8 cellular contexts compared by ENCODE assay signal in genomic region chr11:94973099-94973968, GRCh38. TPM values are rescaled to one million over a fixed set of nuclear protein-coding genes. Genes with fewer than 3 reads are reported as not detected.
DNase-seq lines count a peak whose midpoint lies in the region; ATAC-seq and TF ChIP-seq lines count a peak whose summit lies in the region.

CWC15 (minus strand) TSS chr11:94973556; CDS start chr11:94972185, 1,371 bp downstream.
KDM4D (plus strand) TSS chr11:94973709; CDS start chr11:94997373, 23,664 bp downstream.

- H3K79me2 ChIP-seq in H9 (ENCODE audit: insufficient read depth, low read length) = peaks cover 4% of the 10 kb centered on the region; the same call in 1 of the 2 replicates

- peaks cover 2% of the 10 kb centered on the region for H3K23me2 ChIP-seq in H9 (ENCODE audit: insufficient read length, low read depth, low read length, poor library complexity, severe bottlenecking)

- H3K9ac ChIP-seq in ES-I3 (ENCODE audit: low read depth, low read length) (peak within 1 kb of the TSS; percentile 95), H9 (ENCODE audit: extremely low read depth, insufficient read length, low read length) (peak within 1 kb of the TSS; percentile 96)

- H3K23ac ChIP-seq in H9 (ENCODE audit: insufficient read length, low read depth, low read length) = no peak within 1 kb of the TSS

- peak; percentile 100 for ATAC-seq in stimulated activated naive CD8-positive, alpha-beta T cell treated with anti-CD3 and anti-CD28 coated beads, Interleukin-15, Interleukin-2, amounts not matched to agents 100 U/mL and 50 U/mL, for 24 hours

- no peak for TF ChIP-seq CTCF in H9 (conservative IDR thresholded peaks at IDR 0.05)
- TF ChIP-seq CTCF in nephron (IDR thresholded peaks at IDR 0.05; ENCODE audit: unreplicated experiment in 3 of 3) = no peak

- no peak within 1 kb of the TSS for H4K91ac ChIP-seq in H9 (ENCODE audit: insufficient read length, low read depth, low read length)

- H3K79me1 ChIP-seq in H9 (ENCODE audit: insufficient read depth, low read depth, low read length, poor library complexity, severe bottlenecking) = no peaks in the 10 kb centered on the region

- no peaks in the 10 kb centered on the region for H4K20me1 ChIP-seq in H9 (ENCODE audit: control insufficient read depth, insufficient read depth, insufficient read length)

- peak within 1 kb of the TSS; percentile 70 for H3K4me2 ChIP-seq in H9 (ENCODE audit: insufficient read depth, insufficient read length, low read length)

- no peak within 1 kb of the TSS for H2BK12ac ChIP-seq in H9 (ENCODE audit: insufficient read length, low read depth, low read length)

- H2AFZ ChIP-seq in H9 (ENCODE audit: low read length) = peak within 1 kb of the TSS; percentile 93

- H3K9me3 ChIP-seq in ES-I3 (ENCODE audit: control insufficient read depth, insufficient read depth, low read length) (no peaks in the 10 kb centered on the region), H9 (ENCODE audit: control insufficient read depth, low read depth, low read length) (no peaks in the 10 kb centered on the region)

- H3K27me3 Mint-ChIP-seq in H9 (ENCODE audit: low read depth) = no peaks in the 10 kb centered on the region
- no peaks in the 10 kb centered on the region for H3K27me3 Mint-ChIP-seq in nephron (ENCODE audit: low read depth)

- H3K36me3 Mint-ChIP-seq in H9 (ENCODE audit: insufficient read depth in 1 of 3, low read depth in 3 of 3) = peaks cover 10 to 35% (median 32%) of the 10 kb centered on the region in 3 experiments
- peaks cover 38% of the 10 kb centered on the region for H3K36me3 Mint-ChIP-seq in nephron (ENCODE audit: low read depth)

- H3K4me1 Mint-ChIP-seq in H9 (peaks cover 8% of the 10 kb centered on the region in 2 experiments; a peak in 3 of 4 replicates), nephron (peaks cover 16% of the 10 kb centered on the region)

- H2BK120ac ChIP-seq in H9 (ENCODE audit: low read depth, low read length, poor library complexity, severe bottlenecking) = no peak within 1 kb of the TSS

- H3K4ac ChIP-seq in H9 (ENCODE audit: low read depth, low read length) = no peak within 1 kb of the TSS

- peak within 1 kb of the TSS; percentile 98 for H3K14ac ChIP-seq in H9 (ENCODE audit: insufficient read depth, low read length)

- peak within 1 kb of the TSS; percentile 91 for H3K18ac ChIP-seq in H9 (ENCODE audit: insufficient read length, low read depth, low read length)

- no peak within 1 kb of the TSS for H2BK5ac ChIP-seq in H9 (ENCODE audit: insufficient read length, low read length)

- H3K56ac ChIP-seq in H9 (ENCODE audit: insufficient read length, low read depth, low read length) = no peak within 1 kb of the TSS

- no peak within 1 kb of the TSS for H3K27ac ChIP-seq in H9 (ENCODE audit: insufficient read length, low read depth, low read length)

- peak; percentile 89 for TF ChIP-seq POLR2A in Raji (IDR thresholded peaks at IDR 0.05; ENCODE audit: insufficient read depth, low read depth, low read length)

- no peaks in the 10 kb centered on the region for H3K27me3 ChIP-seq in H9 (ENCODE audit: insufficient read depth, low read length)

- no peak within 1 kb of the TSS for H2BK15ac ChIP-seq in H9 (ENCODE audit: low read depth, low read length)

- H3K27ac Mint-ChIP-seq in H9 (peak within 1 kb of the TSS; percentile 93 to 99 (median 99)), nephron (peak within 1 kb of the TSS; percentile 83 to 95 (median 94))

- peaks cover 16% of the 10 kb centered on the region for H3K36me3 ChIP-seq in ES-I3 (ENCODE audit: insufficient read depth, low read length)

- no peak within 1 kb of the TSS for H2AK5ac ChIP-seq in H9 (ENCODE audit: insufficient read length, low read length)

- no peaks in the 10 kb centered on the region for H3K9me3 Mint-ChIP-seq in H9
- no peaks in the 10 kb centered on the region for H3K9me3 Mint-ChIP-seq in nephron

- H3T11ph ChIP-seq in H9 (ENCODE audit: low read length) = no peak within 1 kb of the TSS

- H3K4me3 Mint-ChIP-seq in H9 (peak within 1 kb of the TSS; percentile 96 to 99), nephron (peak within 1 kb of the TSS; percentile 95 to 98 (median 96))

- WGBS in H9 (ENCODE audit: extremely low coverage, insufficient read length, low lambda C conversion rate) = no CpG with 5 or more reads among the region's 66 CpGs

- DNase-seq in H9 (peak; percentile 94), M059J (ENCODE audit: low read depth) (peak; percentile 94), fibroblast of the conjunctiva (ENCODE audit: low read depth) (peak; percentile 84)
- DNase-seq in activated effector memory CD4-positive, alpha-beta T cell treated with anti-CD3 and anti-CD28 coated beads, Interleukin-2, amount 50 U/mL, for 16 hours = peak; percentile 98
- DNase-seq in stimulated activated naive CD8-positive, alpha-beta T cell treated with anti-CD3 and anti-CD28 coated beads, Interleukin-15, Interleukin-2, amounts not matched to agents 100 U/mL and 50 U/mL, for 24 hours = peak; percentile 95

- peaks cover 4% of the 10 kb centered on the region; the same call in 1 of the 2 replicates for H3K4me1 ChIP-seq in ES-I3 (ENCODE audit: insufficient read depth, low read length)
- H3K4me1 ChIP-seq in H9 (ENCODE audit: insufficient read depth, low read length) = no peaks in the 10 kb centered on the region

- no peak within 1 kb of the TSS for H2BK20ac ChIP-seq in H9 (ENCODE audit: low read depth, low read length, poor library complexity, severe bottlenecking)

- no peak within 1 kb of the TSS for H4K8ac ChIP-seq in H9 (replicated peaks; ENCODE audit: insufficient read length, low read depth, low read length)

- peak within 1 kb of the TSS; percentile 96 for H4K5ac ChIP-seq in H9 (ENCODE audit: insufficient read length, low read depth, low read length)

RNA-seq across cellular contexts. Expression of gene CWC15, which starts in this region (rescaled TPM):
- 76.9 and 89.2 TPM in 2 replicates for total RNA-seq in H9 (2021)
- 61.0 and 65.2 TPM in 2 replicates for total RNA-seq in M059J (2014; rRNA removed; shearing (Covaris generic))

RNA-seq across cellular contexts. Expression of gene KDM4D, which starts in this region (rescaled TPM):
- total RNA-seq in H9 (2021) = 1.4 and 1.9 TPM in 2 replicates
- 1.4 and 4.3 TPM in 2 replicates for total RNA-seq in M059J (2014; rRNA removed; shearing (Covaris generic))
